ENCODE assay signal across 8 cellular contexts in the genomic region with DNA sequence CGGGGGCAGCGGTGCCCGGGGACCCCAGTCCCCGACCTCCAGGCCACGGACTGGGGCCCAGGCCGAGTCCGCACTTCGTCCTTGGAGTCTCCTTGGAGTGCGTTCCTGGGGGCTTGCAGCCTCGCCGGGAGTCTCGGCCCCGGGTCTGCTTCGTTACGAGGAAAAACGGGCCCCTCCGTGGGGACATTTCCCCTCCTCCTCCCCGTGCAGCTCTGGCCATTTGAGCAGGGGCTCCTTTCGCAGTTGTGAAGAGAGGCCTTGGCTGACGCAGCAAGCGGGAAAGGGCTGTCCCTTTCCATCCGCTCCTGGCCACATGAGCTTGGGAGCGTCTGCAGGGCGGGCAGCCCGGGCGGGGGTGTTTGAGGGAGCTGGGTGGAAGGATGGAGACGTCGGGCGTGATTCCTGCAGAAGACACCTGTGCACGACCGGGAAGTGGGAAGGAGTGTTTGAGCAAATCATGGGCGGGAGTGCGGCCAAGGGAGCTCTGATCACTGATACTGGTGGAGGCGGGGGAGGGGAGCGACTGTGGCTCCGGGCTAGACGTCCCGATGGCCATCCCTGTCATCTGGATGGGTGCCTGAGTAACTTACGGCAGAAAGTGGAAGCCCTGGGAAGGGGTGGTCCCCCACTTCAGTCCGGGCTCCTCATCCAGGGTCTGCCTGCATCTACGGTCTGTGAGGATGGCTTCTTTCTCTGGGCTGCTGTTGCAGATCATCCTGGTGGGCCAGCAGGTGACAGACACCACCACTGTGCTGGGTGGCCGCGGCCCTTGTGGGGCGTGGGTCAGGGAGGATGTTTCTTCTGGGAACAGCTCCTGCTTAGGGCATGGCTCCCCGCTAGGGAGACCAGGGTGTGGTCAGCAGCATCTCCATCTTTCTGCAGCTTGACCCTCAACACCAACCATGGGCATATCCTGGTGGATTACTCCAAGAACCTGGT. TPM values are rescaled to one million over a fixed set of nuclear protein-coding genes. Genes with fewer than 3 reads are reported as not detected.
DNase-seq lines count a peak whose midpoint lies in the region; ATAC-seq, FAIRE-seq and TF ChIP-seq lines count a peak whose summit lies in the region.

No MANE protein-coding gene starts in this region.

- peaks cover 27% of the 10 kb centered on the region for H3K36me3 ChIP-seq in CD4-positive, CD25-positive, alpha-beta regulatory T cell (ENCODE audit: control insufficient read depth, insufficient read depth, low read length)

- peak overlapping the region; percentile 93 to 97 (median 96) for H3K4me3 Mint-ChIP-seq in CD4-positive, CD25-positive, alpha-beta regulatory T cell

- H3K27me3 ChIP-seq in CD4-positive, CD25-positive, alpha-beta regulatory T cell (ENCODE audit: control insufficient read depth, insufficient read depth, low read length): no peaks in the 10 kb centered on the region

- H3K9me3 Mint-ChIP-seq in CD4-positive, CD25-positive, alpha-beta regulatory T cell: no peaks in the 10 kb centered on the region

- no peak for FAIRE-seq in H54 (lab: Jason Lieb, UNC)
- no peak for FAIRE-seq in RCC 7860 (lab: Jason Lieb, UNC)

- H3K9me3 ChIP-seq in CD4-positive, CD25-positive, alpha-beta regulatory T cell (ENCODE audit: control insufficient read depth in 2 of 2, low read length in 2 of 2): no peaks in the 10 kb centered on the region

- TF ChIP-seq POLR2A in H54 (IDR thresholded peaks at IDR 0.05; ENCODE audit: low read depth, low read length): no peak

- H3K4me1 Mint-ChIP-seq in CD4-positive, CD25-positive, alpha-beta regulatory T cell: peaks cover 10 to 43% (median 22%) of the 10 kb centered on the region in 4 donors

- H3K27ac Mint-ChIP-seq in CD4-positive, CD25-positive, alpha-beta regulatory T cell: peak overlapping the region; percentile 81 to 97 (median 91)

- in situ Hi-C loops in astrocyte of the spinal cord (cut with HindIII; ENCODE audit: low sequenced_read_pairs): no loop called here

- H3K4me1 ChIP-seq in CD4-positive, CD25-positive, alpha-beta regulatory T cell (ENCODE audit: control insufficient read depth, insufficient read depth, low read length, poor library complexity, severe bottlenecking): peaks cover 23% of the 10 kb centered on the region

- H3K36me3 Mint-ChIP-seq in CD4-positive, CD25-positive, alpha-beta regulatory T cell: peaks cover 11% of the 10 kb centered on the region

- no peak for DNase-seq in CD4-positive, CD25-positive, alpha-beta regulatory T cell
- peak; percentile 75 for DNase-seq in H54 (ENCODE audit: insufficient read length, low spot score)
- DNase-seq in NCI-H69 (lab: John Stamatoyannopoulos, UW): peak; percentile 66
- DNase-seq in astrocyte of the spinal cord (ENCODE audit: low read depth, low spot score): peak; percentile 27
- DNase-seq in hypothalamus (lab: John Stamatoyannopoulos, UW): peak in 30 of 51 donors; percentile 11 to 69 (median 28)
- DNase-seq in retina: peak; percentile 70
- DNase-seq in RCC 7860 (ENCODE audit: low spot score): no peak

- no peak for TF ChIP-seq CTCF in astrocyte of the spinal cord (IDR thresholded peaks at IDR 0.05; ENCODE audit: low read depth, low read length)

- no peak for ATAC-seq in CD4-positive, CD25-positive, alpha-beta regulatory T cell (ENCODE audit: low read depth in 2 of 2)
- no peak for ATAC-seq in HG02840 (IDR thresholded peaks at IDR 0.05; ENCODE audit: low FRiP score, unreplicated experiment)

- peak overlapping the region; percentile 51 for H3K27ac ChIP-seq in CD4-positive, CD25-positive, alpha-beta regulatory T cell (ENCODE audit: insufficient read depth, low read length, poor library complexity, severe bottlenecking)

- H3K4me3 ChIP-seq in CD4-positive, CD25-positive, alpha-beta regulatory T cell (ENCODE audit: low read depth, low read length): peak overlapping the region; percentile 77
- peak overlapping the region; percentile 63 for H3K4me3 ChIP-seq in astrocyte of the spinal cord (ENCODE audit: low read depth, low read length)

- H3K27me3 Mint-ChIP-seq in CD4-positive, CD25-positive, alpha-beta regulatory T cell: no peaks in the 10 kb centered on the region

RNA-seq across cellular contexts. Expression of gene GPI, which starts 0.7 kb away (rescaled TPM):
- total RNA-seq in CD4-positive, CD25-positive, alpha-beta regulatory T cell: 116 TPM
- 100 to 1,000 TPM; 141 to 148 (median 144) TPM for polyA plus RNA-seq in CD4-positive, CD25-positive, alpha-beta regulatory T cell

RNA-seq across cellular contexts. Expression of gene PDCD2L, which starts 38.5 kb away (rescaled TPM):
- 9.0 TPM for total RNA-seq in CD4-positive, CD25-positive, alpha-beta regulatory T cell
- 10 to 100 TPM; 17.8 to 24.4 (median 22.1) TPM for polyA plus RNA-seq in CD4-positive, CD25-positive, alpha-beta regulatory T cell

Comparison
In these comparisons a context has a peak if more than half of its experiments do, and no peak if none do; other contexts are left out.
1. DNase-seq: peak in H54 (single experiment), NCI-H69 (single experiment), astrocyte of the spinal cord (single experiment), hypothalamus (30 of 51) and retina (single experiment); none in CD4-positive, CD25-positive, alpha-beta regulatory T cell (0 of 3) and RCC 7860 (single experiment).